In the genomic region with DNA sequence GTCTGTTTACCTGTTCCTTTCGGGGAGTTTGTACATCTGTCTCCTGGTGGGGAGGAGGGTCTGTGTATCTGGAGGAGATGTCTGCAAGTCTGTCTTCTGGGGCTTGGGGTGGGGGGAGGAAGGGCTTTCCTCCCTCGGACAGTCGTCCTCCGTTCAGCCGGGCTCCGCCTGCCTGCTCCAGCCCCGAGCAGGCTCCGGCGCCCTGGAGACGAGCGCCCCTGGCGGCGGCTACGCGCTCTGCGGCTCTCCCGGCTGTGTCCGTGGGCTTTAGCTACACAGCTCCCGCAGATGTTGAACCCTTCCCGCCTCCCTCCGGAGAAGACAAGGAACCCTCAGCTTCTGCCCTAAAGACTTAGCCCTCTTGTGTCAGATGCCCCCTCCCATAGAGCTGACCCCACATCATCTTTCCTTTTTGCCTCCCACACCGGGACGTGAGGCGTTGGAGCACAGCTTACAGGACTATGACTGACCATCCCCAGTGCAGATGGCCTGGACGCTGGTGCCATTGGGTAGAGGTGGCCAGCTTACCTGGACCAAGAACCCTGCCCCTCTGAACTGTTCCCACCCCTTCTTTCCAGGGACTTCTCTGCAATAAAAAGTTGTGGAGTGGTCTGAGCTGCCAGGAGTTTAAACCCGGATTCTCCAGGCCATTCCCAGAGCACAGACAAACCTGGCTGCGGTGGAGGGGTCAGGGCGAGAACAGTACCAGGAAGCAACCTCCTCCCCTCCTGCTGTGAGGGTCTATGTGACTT, we compare ENCODE assay signal across 8 cellular contexts. TPM values are rescaled to one million over a fixed set of nuclear protein-coding genes. Genes with fewer than 3 reads are reported as not detected.
DNase-seq lines count a peak whose midpoint lies in the region; ATAC-seq and TF ChIP-seq lines count a peak whose summit lies in the region.

No MANE protein-coding gene starts in this region.

- CTCF ChIA-PET in AG04449 (lab: Yijun Ruan, JAX) = interaction anchor here (0.7 to 10.7 kb wide), 59 partner anchors 12 to 691 kb away, joined by 3 to 146 read pairs (median 7); a partner anchor contains a TSS

- TF ChIP-seq CTCF in AG04449 (IDR thresholded peaks at IDR 0.05; ENCODE audit: insufficient read depth, low read length, missing control alignments) (peak; percentile 100), omental fat pad (IDR thresholded peaks at IDR 0.05) (peak in 2 of 3 donors; percentile 65 to 85), thoracic aorta (IDR thresholded peaks at IDR 0.05) (peak; percentile 99)

- H3K4me3 ChIP-seq in AG04449 (ENCODE audit: low read depth, low read length) (peak overlapping the region; percentile 13; the same call in 1 of the 2 replicates), thoracic aorta (peak overlapping the region; percentile 62)

- H3K4me1 ChIP-seq in thoracic aorta (ENCODE audit: control insufficient read depth in 1 of 2, low read depth in 2 of 2) = peaks cover 20 to 33% of the 10 kb centered on the region in 2 donors

- no peaks in the 10 kb centered on the region for H3K36me3 ChIP-seq in thoracic aorta

- H3K9me3 ChIP-seq in thoracic aorta = no peaks in the 10 kb centered on the region

- POLR2A ChIA-PET in AG04449 (lab: Yijun Ruan, JAX) = interaction anchor here (0.8 to 1.4 kb wide), 3 partner anchors 28 to 47 kb away, joined by 3 read pairs; no protein-coding TSS in a partner anchor

- peak overlapping the region; percentile 73 to 78 for H3K27ac ChIP-seq in thoracic aorta

- no peaks in the 10 kb centered on the region for H3K27me3 ChIP-seq in thoracic aorta (replicated peaks; ENCODE audit: insufficient read depth)

- no peak for DNase-seq in AG04449 (ENCODE audit: low read depth, low spot score)
- DNase-seq in HuH-7 (ENCODE audit: low spot score) = peak; percentile 93
- DNase-seq in SHP77 (lab: John Stamatoyannopoulos, UW) = peak; percentile 66 to 74
- peak; percentile 63 for DNase-seq in activated gamma-delta T cell treated with Interleukin-2 at 50 U/mL for 16 hours
- peak; percentile 61 for DNase-seq in globus pallidus (ENCODE audit: low spot score)
- peak; percentile 47 for DNase-seq in omental fat pad (ENCODE audit: low spot score)
- DNase-seq in thoracic aorta (ENCODE audit: low spot score) = no peak

- peak; percentile 44 for ATAC-seq in GM18519 (IDR thresholded peaks at IDR 0.05; ENCODE audit: low FRiP score, unreplicated experiment)
- ATAC-seq in omental fat pad (ENCODE audit: low FRiP score) = peak; percentile 78
- peak; percentile 39 for ATAC-seq in thoracic aorta (ENCODE audit: insufficient number of reproducible peaks, low FRiP score, low read depth)

RNA-seq across cellular contexts. Expression of a gene that starts 4.7 kb away (rescaled TPM):
- total RNA-seq in omental fat pad (under 1 TPM in 1 of 4 donors, not detected in 3; 0.37 TPM), thoracic aorta (1 to 10 TPM in 1 of 2 donors, not detected in 1; 9.3 TPM)

RNA-seq across cellular contexts. Expression of a gene that starts 12.2 kb away (rescaled TPM):
- total RNA-seq in omental fat pad (not detected), thoracic aorta (1 to 10 TPM in 1 of 2 donors, not detected in 1; 5.1 TPM)

RNA-seq across cellular contexts. Expression of a gene that starts 42.1 kb away (rescaled TPM):
- total RNA-seq in omental fat pad (not detected), thoracic aorta (not detected)

RNA-seq across cellular contexts. Expression of a gene that starts 46.1 kb away (rescaled TPM):
- 100 to 1,000 TPM in 3 of 4 donors, 1 to 10 TPM in 1; 2.5 to 248 (median 111) TPM for total RNA-seq in omental fat pad
- total RNA-seq in thoracic aorta = 100 to 1,000 TPM in 1 of 2 donors, 10 to 100 TPM in 1; 24.1 to 105 TPM

Comparison
In these comparisons a context has a peak if more than half of its experiments do, and no peak if none do; other contexts are left out.
1. DNase-seq: peak in HuH-7 (single experiment), SHP77 (2 of 2), activated gamma-delta T cell treated with Interleukin-2 at 50 U/mL for 16 hours (single experiment), globus pallidus (single experiment) and omental fat pad (single experiment); none in AG04449 (single experiment) and thoracic aorta (single experiment).
2. Peak in every context shown above with its lines, with median percentiles within 50 percentile points of each other: CTCF ChIP-seq and ATAC-seq.